8 cellular contexts compared by ENCODE assay signal in the genomic region with DNA sequence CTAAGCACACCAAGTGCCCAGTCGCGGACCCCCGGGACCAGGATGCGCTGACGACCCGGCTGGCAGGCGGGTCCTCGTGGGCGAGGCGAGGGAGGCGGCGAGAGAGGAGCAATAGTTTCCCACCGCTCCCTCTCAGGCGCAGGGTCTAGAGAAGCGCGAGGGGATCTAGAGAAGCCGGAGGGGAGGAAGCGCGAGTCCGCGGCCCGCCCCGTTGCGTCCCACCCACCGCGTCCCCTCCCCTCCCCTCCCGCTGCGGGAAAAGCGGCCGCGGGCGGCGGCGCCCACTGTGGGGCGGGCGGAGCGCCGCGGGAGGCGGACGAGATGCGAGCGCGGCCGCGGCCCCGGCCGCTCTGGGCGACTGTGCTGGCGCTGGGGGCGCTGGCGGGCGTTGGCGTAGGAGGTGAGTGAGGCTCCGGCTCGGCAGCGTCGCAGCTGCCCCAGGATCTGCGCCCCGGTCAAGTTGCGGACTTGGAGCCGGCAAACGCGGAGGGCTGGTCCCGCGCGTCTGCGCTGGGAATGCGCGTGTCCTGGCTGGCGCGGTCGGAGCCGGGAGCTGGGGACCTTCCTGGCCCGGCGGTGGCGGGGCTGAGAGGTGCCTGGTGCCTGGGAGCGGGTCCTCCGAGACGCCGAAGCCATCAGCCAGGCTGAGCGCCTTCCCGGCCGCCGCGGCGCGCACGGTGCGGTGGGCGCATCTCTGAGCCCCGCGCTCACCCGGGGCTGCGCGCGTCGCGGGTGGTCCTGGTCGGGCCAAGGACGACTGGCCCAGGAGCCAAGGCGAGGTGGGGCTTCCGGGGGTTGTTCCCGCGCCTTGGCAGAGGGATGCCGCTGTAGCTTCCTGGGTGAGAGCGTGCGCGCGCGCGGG.
DNase-seq lines count a peak whose midpoint lies in the region; ATAC-seq and TF ChIP-seq lines count a peak whose summit lies in the region.

TSS of gene ITGB3 (plus strand) at position 287 of the 862 bp plus-strand sequence. CDS start at position 322, 35 bp downstream.

- peak; percentile 41 for DNase-seq in NCI-H1694 (lab: John Stamatoyannopoulos, UW)
- DNase-seq in activated CD4-positive, CD25-positive, alpha-beta regulatory T cell treated with anti-CD3 and anti-CD28 coated beads, Interleukin-2, amount 50 U/mL, for 16 hours (ENCODE audit: low read depth, low spot score) = peak; percentile 14
- peak; percentile 9 for DNase-seq in cerebellar cortex (ENCODE audit: low spot score)
- DNase-seq in left kidney (ENCODE audit: low read depth, low spot score) = peak; percentile 90
- DNase-seq in stimulated activated CD4-positive, alpha-beta T cell treated with anti-CD3 and anti-CD28 coated beads, Interleukin-2, amount 100 ng/mL, for 24 hours = peak; percentile 56 to 74
- DNase-seq in NCI-H187 (lab: John Stamatoyannopoulos, UW) = no peak

- ATAC-seq in HG02678 (IDR thresholded peaks at IDR 0.05; ENCODE audit: unreplicated experiment) = peak; percentile 85

- peak; percentile 79 for TF ChIP-seq CTCF in GM12874 (IDR thresholded peaks at IDR 0.05; ENCODE audit: insufficient read depth, low read depth, low read length)

Comparison
In these comparisons a context has a peak if more than half of its experiments do, and no peak if none do; other contexts are left out.
1. DNase-seq: peak in NCI-H1694 (single experiment), activated CD4-positive, CD25-positive, alpha-beta regulatory T cell treated with anti-CD3 and anti-CD28 coated beads, Interleukin-2, amount 50 U/mL, for 16 hours (single experiment), cerebellar cortex (single experiment), left kidney (single experiment) and stimulated activated CD4-positive, alpha-beta T cell treated with anti-CD3 and anti-CD28 coated beads, Interleukin-2, amount 100 ng/mL, for 24 hours (2 of 2); none in NCI-H187 (0 of 2).